29 cellular contexts compared by ENCODE assay signal in genomic region chr5:32326216-32326772, GRCh38. TPM values are rescaled to one million over a fixed set of nuclear protein-coding genes. Genes with fewer than 3 reads are reported as not detected.
A peak's percentile ranks its signal among the peaks of the same experiment; 100 is the strongest.
DNase-seq lines count a peak whose midpoint lies in the region; ATAC-seq, FAIRE-seq and TF ChIP-seq lines count a peak whose summit lies in the region.
"Had no signal": no experiment of that assay in that cellular context is flagged by ENCODE, and none has a peak within 500 bp of the region (broad histone marks: within the 10 kb centered on the region; RNA-seq: fewer than 3 reads in every experiment).

No MANE protein-coding gene starts in this region.

- H3K9me3 Mint-ChIP-seq in astrocyte (ENCODE audit: unreplicated experiment), result peaks cover 9% of the 10 kb centered on the region
- H3K9me3 Mint-ChIP-seq in activated CD8-positive, alpha-beta memory T cell treated with anti-CD3 and anti-CD28 coated beads, Interleukin-2, amount 10 ng/mL, durations not matched to agents 7 days and 5 days (ENCODE audit: low read depth), result peaks cover 5% of the 10 kb centered on the region

- TF ChIP-seq CTCF in KMS-11 (conservative IDR thresholded peaks at IDR 0.05; ENCODE audit: low read depth, low read length), result no peak
- no peak for TF ChIP-seq CTCF in astrocyte (IDR thresholded peaks at IDR 0.05; ENCODE audit: insufficient read depth, low read depth, low read length)
- no peak for TF ChIP-seq CTCF in kidney epithelial cell (IDR thresholded peaks at IDR 0.05; ENCODE audit: insufficient read depth, low read length, poor library complexity, severe bottlenecking)

- H3K4me1 ChIP-seq in KMS-11 (ENCODE audit: low read depth, poor library complexity, severe bottlenecking), result peaks cover 35% of the 10 kb centered on the region
- no peaks in the 10 kb centered on the region for H3K4me1 ChIP-seq in astrocyte (ENCODE audit: insufficient read depth, low read length)

- H4K20me1 ChIP-seq in KMS-11 (ENCODE audit: insufficient read depth), result no peaks in the 10 kb centered on the region
- H4K20me1 ChIP-seq in astrocyte (ENCODE audit: insufficient read depth, low read length), result no peaks in the 10 kb centered on the region

- H3K36me3 ChIP-seq in KMS-11 (ENCODE audit: insufficient read depth) (no peaks in the 10 kb centered on the region), astrocyte (ENCODE audit: insufficient read depth, low read length) (no peaks in the 10 kb centered on the region), kidney epithelial cell (ENCODE audit: control insufficient read depth, insufficient read depth, low read length) (no peaks in the 10 kb centered on the region), H7 (replicated peaks; ENCODE audit: control insufficient read depth, insufficient read depth, low read length) (no peaks in the 10 kb centered on the region)
- H3K36me3 ChIP-seq: adrenal gland, esophagus squamous epithelium, pancreas, tibial artery had no signal

- no peak for ATAC-seq in activated CD8-positive, alpha-beta memory T cell treated with anti-CD3 and anti-CD28 coated beads, Interleukin-2, amount 10 ng/mL, durations not matched to agents 7 days and 5 days
- ATAC-seq: naive thymus-derived CD8-positive, alpha-beta T cell; pancreas had no signal

- TF ChIP-seq POLR2A in H54 (IDR thresholded peaks at IDR 0.05; ENCODE audit: low read depth, low read length), result no peak

- no peaks in the 10 kb centered on the region for H3K27me3 Mint-ChIP-seq in astrocyte (ENCODE audit: low read depth, unreplicated experiment)
- H3K27me3 Mint-ChIP-seq in activated CD8-positive, alpha-beta memory T cell treated with anti-CD3 and anti-CD28 coated beads, Interleukin-2, amount 10 ng/mL, durations not matched to agents 7 days and 5 days, result no peaks in the 10 kb centered on the region
- H3K27me3 Mint-ChIP-seq: activated CD4-positive, alpha-beta T cell treated with anti-CD3 and anti-CD28 coated beads, Interleukin-2, amount 10 ng/mL, durations not matched to agents 7 days and 5 days; CD4-positive, alpha-beta T cell had no signal

- H3K27me3 ChIP-seq in KMS-11 (ENCODE audit: insufficient read depth, low read depth) (no peaks in the 10 kb centered on the region), astrocyte (ENCODE audit: insufficient read depth, low read length) (peaks cover 2% of the 10 kb centered on the region), kidney epithelial cell (ENCODE audit: control insufficient read depth, insufficient read depth, low read length) (no peaks in the 10 kb centered on the region), H7 (ENCODE audit: control insufficient read depth, insufficient read depth, low read length) (no peaks in the 10 kb centered on the region)
- H3K27me3 ChIP-seq: adrenal gland, esophagus squamous epithelium, hepatocyte, pancreas, tibial artery had no signal

- H3K27ac ChIP-seq in KMS-11 (peak overlapping the region; percentile 62), astrocyte (ENCODE audit: low read depth, low read length) (no peak overlapping the region)
- H3K27ac ChIP-seq: adrenal gland, esophagus squamous epithelium, hepatocyte, tibial artery had no signal

- H3K4me2 ChIP-seq in KMS-11 (peak overlapping the region; percentile 83), astrocyte (ENCODE audit: low read length) (no peak overlapping the region)
- H3K4me2 ChIP-seq: hepatocyte had no signal

- H2AFZ ChIP-seq in KMS-11 (ENCODE audit: low read depth) (peak overlapping the region; percentile 37), astrocyte (ENCODE audit: low read depth, low read length) (no peak overlapping the region)
- H2AFZ ChIP-seq: hepatocyte had no signal

- in situ Hi-C loops in Caki2 (cut with HindIII; ENCODE audit: low pct_unique_long_range_greater_than_20kb, low sequenced_read_pairs), result no loop called here

- H3K9ac ChIP-seq in KMS-11 (peak overlapping the region; percentile 17; the same call in 1 of the 2 replicates), astrocyte (ENCODE audit: low read length) (no peak overlapping the region)

- no peaks in the 10 kb centered on the region for H3K36me3 Mint-ChIP-seq in astrocyte (ENCODE audit: low read depth, unreplicated experiment)
- peaks cover 5% of the 10 kb centered on the region for H3K36me3 Mint-ChIP-seq in activated CD8-positive, alpha-beta memory T cell treated with anti-CD3 and anti-CD28 coated beads, Interleukin-2, amount 10 ng/mL, durations not matched to agents 7 days and 5 days

- H3K4me3 ChIP-seq in KMS-11 (IDR thresholded peaks at IDR 0.05; ENCODE audit: insufficient read depth, low read depth, low read length) (no peak overlapping the region), astrocyte (ENCODE audit: insufficient read depth, low read depth, low read length) (no peak overlapping the region), kidney epithelial cell (ENCODE audit: low read depth, low read length) (no peak overlapping the region), H7 (ENCODE audit: insufficient read depth, low read depth, low read length) (no peak overlapping the region)
- H3K4me3 ChIP-seq: adrenal gland, esophagus squamous epithelium, hepatocyte, pancreas, tibial artery had no signal

- H3K79me2 ChIP-seq in KMS-11 (ENCODE audit: insufficient read depth, low read depth) (no peaks in the 10 kb centered on the region), astrocyte (ENCODE audit: insufficient read depth, low read length) (no peaks in the 10 kb centered on the region)
- H3K79me2 ChIP-seq: hepatocyte had no signal

- no peak for FAIRE-seq in astrocyte (lab: Jason Lieb, UNC)
- no peak for FAIRE-seq in H54 (lab: Jason Lieb, UNC)
- FAIRE-seq: GM18507, pancreas had no signal

- H3K9me3 ChIP-seq in astrocyte (ENCODE audit: insufficient read depth, low read depth, low read length), result peaks cover 5% of the 10 kb centered on the region
- H3K9me3 ChIP-seq: adrenal gland, pancreas, tibial artery had no signal

- peaks cover 9% of the 10 kb centered on the region for H3K4me1 Mint-ChIP-seq in astrocyte (ENCODE audit: low read depth, unreplicated experiment)
- peaks cover 2% of the 10 kb centered on the region for H3K4me1 Mint-ChIP-seq in activated CD8-positive, alpha-beta memory T cell treated with anti-CD3 and anti-CD28 coated beads, Interleukin-2, amount 10 ng/mL, durations not matched to agents 7 days and 5 days
- H3K4me1 Mint-ChIP-seq: naive thymus-derived CD8-positive, alpha-beta T cell had no signal

- H3K27ac Mint-ChIP-seq in astrocyte (ENCODE audit: unreplicated experiment), result no peak overlapping the region
- no peak overlapping the region for H3K27ac Mint-ChIP-seq in activated CD8-positive, alpha-beta memory T cell treated with anti-CD3 and anti-CD28 coated beads, Interleukin-2, amount 10 ng/mL, durations not matched to agents 7 days and 5 days
- H3K27ac Mint-ChIP-seq: activated CD4-positive, alpha-beta T cell treated with anti-CD3 and anti-CD28 coated beads, Interleukin-2, amount 10 ng/mL, durations not matched to agents 7 days and 5 days; CD4-positive, alpha-beta T cell; naive thymus-derived CD8-positive, alpha-beta T cell had no signal

- DNase-seq in Caki2 (ENCODE audit: low read depth), result peak; percentile 16
- DNase-seq in astrocyte (ENCODE audit: low read depth), result peak; percentile 53
- DNase-seq in kidney epithelial cell (ENCODE audit: low read depth), result peak; percentile 48
- DNase-seq in H7, result no peak
- DNase-seq in H54 (ENCODE audit: insufficient read length, low spot score), result no peak
- DNase-seq in HK-2 (ENCODE audit: unreplicated experiment), result no peak
- DNase-seq in activated CD8-positive, alpha-beta memory T cell treated with anti-CD3 and anti-CD28 coated beads, Interleukin-2, amount 10 ng/mL, durations not matched to agents 7 days and 5 days, result no peak
- DNase-seq: activated CD4-positive, alpha-beta T cell treated with anti-CD3 and anti-CD28 coated beads, Interleukin-2, amount 10 ng/mL, durations not matched to agents 7 days and 5 days; activated CD8-positive, alpha-beta memory T cell treated with anti-CD3 and anti-CD28 coated beads, Interleukin-2, amount 50 U/mL, for 4 hours; activated gamma-delta T cell; adrenal gland; CD4-positive, alpha-beta T cell; central memory CD4-positive, alpha-beta T cell; DND-41; effector CD4-positive, alpha-beta T cell; esophagus squamous epithelium; islet precursor cell; mesendoderm; naive thymus-derived CD8-positive, alpha-beta T cell; NCI-H2029 treated with DMSO at 0.1 percent for 48 hours; NCI-H510A treated with DMSO at 0.1 percent for 48 hours; pancreas; Right ventricle myocardium superior; stimulated activated CD4-positive, alpha-beta T cell treated with anti-CD3 and anti-CD28 coated beads, Interleukin-1b, Interleukin-23, amount 100 ng/mL, for 48 hours; stimulated activated naive CD4-positive, alpha-beta T cell treated with Interleukin-2 at 50 U/mL for 16 hours; tibial artery had no signal

- CTCF ChIA-PET in activated CD8-positive, alpha-beta memory T cell treated with anti-CD3 and anti-CD28 coated beads, Interleukin-2, amount 10 ng/mL, durations not matched to agents 7 days and 5 days (lab: Charles Lee), result no interaction called here

- no peak overlapping the region for H3K4me3 Mint-ChIP-seq in astrocyte (ENCODE audit: unreplicated experiment)
- H3K4me3 Mint-ChIP-seq in activated CD8-positive, alpha-beta memory T cell treated with anti-CD3 and anti-CD28 coated beads, Interleukin-2, amount 10 ng/mL, durations not matched to agents 7 days and 5 days, result no peak overlapping the region
- H3K4me3 Mint-ChIP-seq: activated CD4-positive, alpha-beta T cell treated with anti-CD3 and anti-CD28 coated beads, Interleukin-2, amount 10 ng/mL, durations not matched to agents 7 days and 5 days; CD4-positive, alpha-beta T cell; naive thymus-derived CD8-positive, alpha-beta T cell had no signal

RNA-seq across cellular contexts. Expression of gene MTMR12, which starts 13.6 kb away (rescaled TPM):
- total RNA-seq in Caki2 (2014; rRNA removed; shearing (Covaris generic); ENCODE audit: low replicate concordance), result 9.5 and 26.8 TPM in 2 replicates
- 19.0 and 23.1 TPM in 2 replicates for total RNA-seq in astrocyte
- 24.6 and 28.0 TPM in 2 replicates for total RNA-seq in kidney epithelial cell
- total RNA-seq in H7 (2014; rRNA removed; shearing (Covaris generic)), result 22.9 and 33.5 TPM in 2 replicates
- total RNA-seq in activated CD8-positive, alpha-beta memory T cell treated with anti-CD3 and anti-CD28 coated beads, Interleukin-2, amount 10 ng/mL, durations not matched to agents 7 days and 5 days, result 10 to 100 TPM; 23.3 to 26.6 TPM

Comparison
In these comparisons a context has a peak if more than half of its experiments do, and no peak if none do; other contexts are left out.
1. DNase-seq: peak in Caki2 (single experiment), astrocyte (single experiment) and kidney epithelial cell (single experiment); none in H7 (single experiment), H54 (single experiment), HK-2 (single experiment) and activated CD8-positive, alpha-beta memory T cell treated with anti-CD3 and anti-CD28 coated beads, Interleukin-2, amount 10 ng/mL, durations not matched to agents 7 days and 5 days (single experiment).